Comparison of ENCODE assay signal across 33 cellular contexts in genomic region chr14:24129410-24129998, GRCh38. TPM values are rescaled to one million over a fixed set of nuclear protein-coding genes. Genes with fewer than 3 reads are reported as not detected.
"Had no signal": no experiment of that assay in that cellular context is flagged by ENCODE, and none has a peak within 500 bp of the region (broad histone marks: within the 10 kb centered on the region; RNA-seq: fewer than 3 reads in every experiment).

No MANE protein-coding gene starts in this region.

- ATAC-seq: activated CD8-positive, alpha-beta memory T cell treated with anti-CD3 and anti-CD28 coated beads, Interleukin-2, amount 10 ng/mL, durations not matched to agents 7 days and 5 days; activated CD8-positive, alpha-beta T cell treated with anti-CD3 and anti-CD28 coated beads, Interleukin-2, amount 10 ng/mL, durations not matched to agents 7 days and 5 days; activated naive CD8-positive, alpha-beta T cell treated with anti-CD3 and anti-CD28 coated beads, Interleukin-2, amount 50 U/mL, for 24 hours had no signal

- H3K4me3 Mint-ChIP-seq: activated B cell treated with CpG ODN at 0.5 μM for 24 hours; activated CD4-positive, alpha-beta memory T cell treated with anti-CD3 and anti-CD28 coated beads, Interleukin-2, amount 10 ng/mL, durations not matched to agents 7 days and 5 days; activated CD4-positive, alpha-beta T cell treated with anti-CD3 and anti-CD28 coated beads, Interleukin-2, amount 10 ng/mL, durations not matched to agents 7 days and 5 days; activated CD8-positive, alpha-beta memory T cell treated with anti-CD3 and anti-CD28 coated beads, Interleukin-2, amount 10 ng/mL, durations not matched to agents 7 days and 5 days; activated CD8-positive, alpha-beta T cell treated with anti-CD3 and anti-CD28 coated beads, Interleukin-2, amount 10 ng/mL, durations not matched to agents 7 days and 5 days; activated naive CD4-positive, alpha-beta T cell treated with anti-CD3 and anti-CD28 coated beads, Interleukin-2, amount 10 ng/mL, durations not matched to agents 7 days and 5 days; activated naive CD4-positive, alpha-beta T cell treated with anti-CD3 and anti-CD28 coated beads, Interleukin-2, amount 50 U/mL, for 24 hours; activated naive CD8-positive, alpha-beta T cell; activated naive CD8-positive, alpha-beta T cell treated with anti-CD3 and anti-CD28 coated beads, Interleukin-2, amount 10 ng/mL, durations not matched to agents 7 days and 5 days; activated naive CD8-positive, alpha-beta T cell treated with anti-CD3 and anti-CD28 coated beads, Interleukin-2, amount 50 U/mL, for 24 hours; activated T-cell treated with anti-CD3 and anti-CD28 coated beads, Interleukin-2, amount 50 U/mL, for 24 hours; brain; T-helper 1 cell treated with Interleukin-12 subunit alpha and Interleukin-12 subunit beta and Interleukin-4 antibody, amounts not matched to agents 30 μg/mL and 1 μg/mL, for 36 hours; T-helper 2 cell treated with Interferon-gamma antibody and Interleukin-4, amounts not matched to agents 5 μg/mL and 100 μg/mL, for 36 hours had no signal

- H3K9me3 ChIP-seq: ascending aorta had no signal

- H3K27me3 ChIP-seq: ascending aorta had no signal

- H3K4me1 ChIP-seq: ascending aorta had no signal

- H3K27ac Mint-ChIP-seq: activated B cell treated with CpG ODN at 0.5 μM for 24 hours; activated CD4-positive, alpha-beta memory T cell treated with anti-CD3 and anti-CD28 coated beads, Interleukin-2, amount 10 ng/mL, durations not matched to agents 7 days and 5 days; activated CD4-positive, alpha-beta T cell treated with anti-CD3 and anti-CD28 coated beads, Interleukin-2, amount 10 ng/mL, durations not matched to agents 7 days and 5 days; activated CD8-positive, alpha-beta memory T cell treated with anti-CD3 and anti-CD28 coated beads, Interleukin-2, amount 10 ng/mL, durations not matched to agents 7 days and 5 days; activated CD8-positive, alpha-beta T cell treated with anti-CD3 and anti-CD28 coated beads, Interleukin-2, amount 10 ng/mL, durations not matched to agents 7 days and 5 days; activated naive CD4-positive, alpha-beta T cell treated with anti-CD3 and anti-CD28 coated beads, Interleukin-2, amount 10 ng/mL, durations not matched to agents 7 days and 5 days; activated naive CD4-positive, alpha-beta T cell treated with anti-CD3 and anti-CD28 coated beads, Interleukin-2, amount 50 U/mL, for 24 hours; activated naive CD8-positive, alpha-beta T cell; activated naive CD8-positive, alpha-beta T cell treated with anti-CD3 and anti-CD28 coated beads, Interleukin-2, amount 10 ng/mL, durations not matched to agents 7 days and 5 days; activated naive CD8-positive, alpha-beta T cell treated with anti-CD3 and anti-CD28 coated beads, Interleukin-2, amount 50 U/mL, for 24 hours; activated T-cell treated with anti-CD3 and anti-CD28 coated beads, Interleukin-2, amount 50 U/mL, for 24 hours; activated T-helper 2 cell treated with anti-CD3 and anti-CD28 coated beads, Interferon-gamma antibody, Interleukin-2, Interleukin-4, amounts not matched to agents 10 μg/mL and 5 μg/mL and 100 μg/mL, durations not matched to agents 14 hours and 24 hours and 36 hours; T-helper 1 cell treated with Interleukin-12 subunit alpha and Interleukin-12 subunit beta and Interleukin-4 antibody, amounts not matched to agents 30 μg/mL and 1 μg/mL, for 36 hours; T-helper 2 cell treated with Interferon-gamma antibody and Interleukin-4, amounts not matched to agents 5 μg/mL and 100 μg/mL, for 36 hours had no signal

- H3K36me3 Mint-ChIP-seq: activated naive CD8-positive, alpha-beta T cell; brain had no signal

- H3K27me3 Mint-ChIP-seq: activated B cell treated with CpG ODN at 0.5 μM for 24 hours; activated CD4-positive, alpha-beta memory T cell treated with anti-CD3 and anti-CD28 coated beads, Interleukin-2, amount 10 ng/mL, durations not matched to agents 7 days and 5 days; activated CD4-positive, alpha-beta T cell treated with anti-CD3 and anti-CD28 coated beads, Interleukin-2, amount 10 ng/mL, durations not matched to agents 7 days and 5 days; activated CD8-positive, alpha-beta memory T cell treated with anti-CD3 and anti-CD28 coated beads, Interleukin-2, amount 10 ng/mL, durations not matched to agents 7 days and 5 days; activated naive CD4-positive, alpha-beta T cell treated with anti-CD3 and anti-CD28 coated beads, Interleukin-2, amount 10 ng/mL, durations not matched to agents 7 days and 5 days; activated naive CD4-positive, alpha-beta T cell treated with anti-CD3 and anti-CD28 coated beads, Interleukin-2, amount 50 U/mL, for 24 hours; activated naive CD8-positive, alpha-beta T cell; activated naive CD8-positive, alpha-beta T cell treated with anti-CD3 and anti-CD28 coated beads, Interleukin-2, amount 10 ng/mL, durations not matched to agents 7 days and 5 days; activated naive CD8-positive, alpha-beta T cell treated with anti-CD3 and anti-CD28 coated beads, Interleukin-2, amount 50 U/mL, for 24 hours; activated T-cell treated with anti-CD3 and anti-CD28 coated beads, Interleukin-2, amount 50 U/mL, for 24 hours; brain had no signal

- H3K4me3 ChIP-seq: ascending aorta had no signal

- H3K36me3 ChIP-seq: ascending aorta had no signal

- H3K27ac ChIP-seq: ascending aorta, VCaP had no signal

- H3K9me3 Mint-ChIP-seq: activated B cell treated with CpG ODN at 0.5 μM for 24 hours; activated CD4-positive, alpha-beta memory T cell treated with anti-CD3 and anti-CD28 coated beads, Interleukin-2, amount 10 ng/mL, durations not matched to agents 7 days and 5 days; activated CD4-positive, alpha-beta T cell treated with anti-CD3 and anti-CD28 coated beads, Interleukin-2, amount 10 ng/mL, durations not matched to agents 7 days and 5 days; activated naive CD4-positive, alpha-beta T cell treated with anti-CD3 and anti-CD28 coated beads, Interleukin-2, amount 10 ng/mL, durations not matched to agents 7 days and 5 days; activated naive CD4-positive, alpha-beta T cell treated with anti-CD3 and anti-CD28 coated beads, Interleukin-2, amount 50 U/mL, for 24 hours; activated naive CD8-positive, alpha-beta T cell treated with anti-CD3 and anti-CD28 coated beads, Interleukin-2, amount 10 ng/mL, durations not matched to agents 7 days and 5 days; activated naive CD8-positive, alpha-beta T cell treated with anti-CD3 and anti-CD28 coated beads, Interleukin-2, amount 50 U/mL, for 24 hours; activated T-cell treated with anti-CD3 and anti-CD28 coated beads, Interleukin-2, amount 50 U/mL, for 24 hours; activated T-helper 2 cell treated with anti-CD3 and anti-CD28 coated beads, Interferon-gamma antibody, Interleukin-2, Interleukin-4, amounts not matched to agents 10 μg/mL and 5 μg/mL and 100 μg/mL, durations not matched to agents 14 hours and 24 hours and 36 hours; brain; T-helper 1 cell treated with Interleukin-12 subunit alpha and Interleukin-12 subunit beta and Interleukin-4 antibody, amounts not matched to agents 30 μg/mL and 1 μg/mL, for 36 hours; T-helper 2 cell treated with Interferon-gamma antibody and Interleukin-4, amounts not matched to agents 5 μg/mL and 100 μg/mL, for 36 hours had no signal

- DNase-seq: activated B cell treated with CpG ODN at 0.5 μM for 24 hours; activated CD4-positive, alpha-beta memory T cell treated with anti-CD3 and anti-CD28 coated beads, Interleukin-2, amount 10 ng/mL, durations not matched to agents 7 days and 5 days; activated CD4-positive, alpha-beta T cell treated with anti-CD3 and anti-CD28 coated beads for 48 hours; activated CD4-positive, alpha-beta T cell treated with anti-CD3 and anti-CD28 coated beads, Interleukin-2, amount 10 ng/mL, durations not matched to agents 7 days and 5 days; activated CD4-positive, alpha-beta T cell treated with anti-CD3 and anti-CD28 coated beads, Interleukin-2, amount 50 U/mL, for 48 hours; activated CD4-positive, CD25-positive, alpha-beta regulatory T cell treated with anti-CD3 and anti-CD28 coated beads, Interleukin-2, amount 50 U/mL, for 72 hours; activated CD8-positive, alpha-beta memory T cell treated with anti-CD3 and anti-CD28 coated beads for 24 hours; activated CD8-positive, alpha-beta memory T cell treated with anti-CD3 and anti-CD28 coated beads, Interleukin-2, amount 10 ng/mL, durations not matched to agents 7 days and 5 days; activated CD8-positive, alpha-beta memory T cell treated with anti-CD3 and anti-CD28 coated beads, Interleukin-2, amount 50 U/mL, for 48 hours; activated CD8-positive, alpha-beta T cell treated with anti-CD3 and anti-CD28 coated beads, Interleukin-2, amount 10 ng/mL, durations not matched to agents 7 days and 5 days; activated effector memory CD4-positive, alpha-beta T cell treated with Interleukin-2 at 50 U/mL for 16 hours; activated gamma-delta T cell; activated naive CD4-positive, alpha-beta T cell treated with anti-CD3 and anti-CD28 coated beads, Interleukin-2, amount 10 ng/mL, durations not matched to agents 7 days and 5 days; activated naive CD4-positive, alpha-beta T cell treated with Interleukin-2 at 50 U/mL for 16 hours; activated naive CD8-positive, alpha-beta T cell treated with anti-CD3 and anti-CD28 coated beads, Interleukin-2, amount 10 ng/mL, durations not matched to agents 7 days and 5 days; activated naive CD8-positive, alpha-beta T cell treated with anti-CD3 and anti-CD28 coated beads, Interleukin-2, amount 50 U/mL, for 24 hours; activated T-cell treated with anti-CD3 and anti-CD28 coated beads, Interleukin-2, amount 50 U/mL, for 24 hours; activated T-cell treated with anti-CD3 and anti-CD28 coated beads, Interleukin-2, amount 50 U/mL, for 48 hours; amygdala; anterior cingulate cortex; central memory CD4-positive, alpha-beta T cell; T-helper 1 cell; T-helper 2 cell; T-helper 9 cell had no signal

RNA-seq across cellular contexts. Expression of gene FITM1, which starts 1.0 kb away (rescaled TPM):
- total RNA-seq: ascending aorta, bronchial epithelial cell had no signal

RNA-seq across cellular contexts. Expression of gene NRL, which starts 14.8 kb away (rescaled TPM):
- total RNA-seq: ascending aorta had no signal
